In genomic region chr2:219273887-219274391, GRCh38 we compare ENCODE assay signal across 14 cellular contexts. TPM values are rescaled to one million over a fixed set of nuclear protein-coding genes. Genes with fewer than 3 reads are reported as not detected.
DNase-seq lines count a peak whose midpoint lies in the region; ATAC-seq and TF ChIP-seq lines count a peak whose summit lies in the region.
"Had no signal": no experiment of that assay in that cellular context is flagged by ENCODE, and none has a peak within 500 bp of the region (broad histone marks: within the 10 kb centered on the region; RNA-seq: fewer than 3 reads in every experiment).

No MANE protein-coding gene starts in this region.

- no peak for TF ChIP-seq POLR2A in esophagus muscularis mucosa (IDR thresholded peaks at IDR 0.05; ENCODE audit: low read depth)
- no peak for TF ChIP-seq POLR2A in prostate gland (IDR thresholded peaks at IDR 0.05)

- H3K9ac ChIP-seq in OCI-LY1 (ENCODE audit: low read length), result peak overlapping the region; percentile 1; the same call in 1 of the 2 replicates

- TF ChIP-seq EP300 in esophagus muscularis mucosa (IDR thresholded peaks at IDR 0.05), result no peak

- peaks cover 29% of the 10 kb centered on the region for H3K27me3 Mint-ChIP-seq in nephron progenitor cell (ENCODE audit: low read depth, poor library complexity)

- DNase-seq in Daoy (ENCODE audit: low read depth), result peak; percentile 95
- DNase-seq in esophagus muscularis mucosa (ENCODE audit: extremely low spot score), result no peak
- peak; percentile 36 for DNase-seq in prostate gland (ENCODE audit: low spot score)
- DNase-seq in nephron progenitor cell, result no peak
- no peak for DNase-seq in 8988T
- DNase-seq in stimulated activated naive CD8-positive, alpha-beta T cell treated with anti-CD3 and anti-CD28 coated beads, Interleukin-15, Interleukin-2, amounts not matched to agents 100 U/mL and 50 U/mL, for 24 hours, result no peak
- DNase-seq: activated effector memory CD4-positive, alpha-beta T cell treated with anti-CD3 and anti-CD28 coated beads, Interleukin-2, amount 50 U/mL, for 16 hours; dorsolateral prefrontal cortex; ovary had no signal

- peaks cover 18% of the 10 kb centered on the region for H3K79me2 ChIP-seq in OCI-LY1 (ENCODE audit: insufficient read depth, low read length)

- H3K4me1 ChIP-seq in OCI-LY1 (ENCODE audit: insufficient read depth, low read length, severe bottlenecking), result peaks cover 44% of the 10 kb centered on the region
- peaks cover 22 to 29% (median 27%) of the 10 kb centered on the region in 4 donors for H3K4me1 ChIP-seq in esophagus muscularis mucosa
- peaks cover 6% of the 10 kb centered on the region for H3K4me1 ChIP-seq in prostate gland (replicated peaks)

- H3K36me3 ChIP-seq in OCI-LY1 (ENCODE audit: insufficient read depth, low read length) (no peaks in the 10 kb centered on the region), esophagus muscularis mucosa (no peaks in the 10 kb centered on the region), prostate gland (no peaks in the 10 kb centered on the region)
- H3K36me3 ChIP-seq: ovary had no signal

- H3K27ac Mint-ChIP-seq in nephron progenitor cell, result no peak overlapping the region

- no peak for ATAC-seq in activated CD4-positive, CD25-positive, alpha-beta regulatory T cell treated with anti-CD3 and anti-CD28 coated beads, Interleukin-2, amount 50 U/mL, for 24 hours
- no peak for ATAC-seq in stimulated activated naive CD8-positive, alpha-beta T cell treated with anti-CD3 and anti-CD28 coated beads, Interleukin-15, Interleukin-2, amounts not matched to agents 100 U/mL and 50 U/mL, for 24 hours

- H3K4me1 Mint-ChIP-seq in nephron progenitor cell, result peaks cover 27% of the 10 kb centered on the region

- no peaks in the 10 kb centered on the region for H3F3A ChIP-seq in OCI-LY1 (ENCODE audit: insufficient read depth, low read length)

- H3K27ac ChIP-seq in OCI-LY1 (ENCODE audit: low read depth, low read length, poor library complexity, severe bottlenecking), result peak overlapping the region; percentile 5
- H3K27ac ChIP-seq in esophagus muscularis mucosa (replicated peaks in 1 of 4), result peak overlapping the region; percentile 79 to 88 (median 83)
- peak overlapping the region; percentile 7 to 11 for H3K27ac ChIP-seq in prostate gland
- H3K27ac ChIP-seq: ovary, VCaP had no signal

- WGBS in esophagus muscularis mucosa, result 86% methylated on average over 5 of the region's 7 CpGs
- 43% methylated on average over 7 of the region's 7 CpGs for WGBS in prostate gland

- H3K9me3 ChIP-seq in OCI-LY1 (ENCODE audit: low read length) (no peaks in the 10 kb centered on the region), esophagus muscularis mucosa (no peaks in the 10 kb centered on the region), prostate gland (no peaks in the 10 kb centered on the region)
- H3K9me3 ChIP-seq: ovary had no signal

- TF ChIP-seq CTCF in OCI-LY1 (IDR thresholded peaks at IDR 0.05; ENCODE audit: low read length) (no peak), esophagus muscularis mucosa (IDR thresholded peaks at IDR 0.05) (no peak), prostate gland (IDR thresholded peaks at IDR 0.05) (no peak), nephron progenitor cell (IDR thresholded peaks at IDR 0.05) (no peak)

- intact Hi-C loops in esophagus muscularis mucosa (cut with DNase I), result no loop called here
- intact Hi-C loops in prostate gland (cut with DNase I), result no loop called here

- H3K27me3 ChIP-seq in OCI-LY1 (ENCODE audit: insufficient read depth, low read length) (no peaks in the 10 kb centered on the region), esophagus muscularis mucosa (no peaks in the 10 kb centered on the region), prostate gland (replicated peaks; ENCODE audit: insufficient read depth) (no peaks in the 10 kb centered on the region)
- H3K27me3 ChIP-seq: dorsolateral prefrontal cortex, ovary had no signal

- no peak overlapping the region for H2AFZ ChIP-seq in OCI-LY1 (ENCODE audit: low read length)

- no peak overlapping the region for H3K4me3 Mint-ChIP-seq in nephron progenitor cell
- H3K4me3 Mint-ChIP-seq: CD14-positive monocyte had no signal

- H3K9me3 Mint-ChIP-seq in nephron progenitor cell, result no peaks in the 10 kb centered on the region
- H3K9me3 Mint-ChIP-seq: CD14-positive monocyte had no signal

- peak overlapping the region; percentile 79 for H3K4me3 ChIP-seq in OCI-LY1 (ENCODE audit: low read depth, low read length, poor library complexity, severe bottlenecking)
- no peak overlapping the region for H3K4me3 ChIP-seq in esophagus muscularis mucosa
- H3K4me3 ChIP-seq in prostate gland, result no peak overlapping the region
- H3K4me3 ChIP-seq: dorsolateral prefrontal cortex, ovary had no signal

- no peaks in the 10 kb centered on the region for H4K20me1 ChIP-seq in OCI-LY1 (ENCODE audit: insufficient read depth, low read length)

- H3K9me2 ChIP-seq in OCI-LY1 (ENCODE audit: low read depth, low read length), result no peaks in the 10 kb centered on the region

- no peaks in the 10 kb centered on the region for H3K36me3 Mint-ChIP-seq in nephron progenitor cell (ENCODE audit: low read depth)
- H3K36me3 Mint-ChIP-seq: CD14-positive monocyte had no signal

- peak overlapping the region; percentile 95; the same call in 1 of the 2 replicates for H3K4me2 ChIP-seq in OCI-LY1 (ENCODE audit: low read length)

RNA-seq across cellular contexts. Expression of gene DNAJB2, which starts 5.2 kb away (rescaled TPM):
- 19.9 and 20.2 TPM in 2 replicates for total RNA-seq in Daoy (2014; rRNA removed; shearing (Covaris generic))
- total RNA-seq in esophagus muscularis mucosa (10 to 100 TPM; 33.3 to 84.8 (median 50.7) TPM), prostate gland (100 to 1,000 TPM; 155 to 163 TPM)

RNA-seq across cellular contexts. Expression of gene TUBA4A, which starts 20.2 kb away (rescaled TPM):
- total RNA-seq in Daoy (2014; rRNA removed; shearing (Covaris generic)), result 65.0 and 79.9 TPM in 2 replicates
- 100 to 1,000 TPM in 1 of 4 donors, 10 to 100 TPM in 3; 44.2 to 132 (median 74.4) TPM for total RNA-seq in esophagus muscularis mucosa
- total RNA-seq in prostate gland, result 10 to 100 TPM; 43.5 to 51.2 TPM

RNA-seq across cellular contexts. Expression of gene TUBA4B, which starts 20.9 kb away (rescaled TPM):
- not detected in 2 replicates for total RNA-seq in Daoy (2014; rRNA removed; shearing (Covaris generic))
- total RNA-seq in esophagus muscularis mucosa (not detected), prostate gland (not detected)
- total RNA-seq: LHCN-M2 had no signal

RNA-seq across cellular contexts. Expression of gene STK16, which starts 28.7 kb away (rescaled TPM):
- total RNA-seq in Daoy (2014; rRNA removed; shearing (Covaris generic)), result 5.4 and 8.9 TPM in 2 replicates
- total RNA-seq in esophagus muscularis mucosa (10 to 100 TPM; 12.8 to 21.6 (median 16.7) TPM), prostate gland (10 to 100 TPM; 20.5 to 26.1 TPM)

RNA-seq across cellular contexts. Expression of gene GLB1L, which starts 28.7 kb away (rescaled TPM):
- 2.7 and 3.2 TPM in 2 replicates for total RNA-seq in Daoy (2014; rRNA removed; shearing (Covaris generic))
- total RNA-seq in esophagus muscularis mucosa (1 to 10 TPM; 3.3 to 6.4 (median 5.6) TPM), prostate gland (10 to 100 TPM; 23.1 to 25.0 TPM)

Comparison
In these comparisons a context has a peak if more than half of its experiments do, and no peak if none do; other contexts are left out.
1. DNase-seq: peak in Daoy (single experiment) and prostate gland (single experiment); none in esophagus muscularis mucosa (single experiment), nephron progenitor cell (single experiment), 8988T (single experiment) and stimulated activated naive CD8-positive, alpha-beta T cell treated with anti-CD3 and anti-CD28 coated beads, Interleukin-15, Interleukin-2, amounts not matched to agents 100 U/mL and 50 U/mL, for 24 hours (single experiment).
2. H3K27ac ChIP-seq: peak in every context shown above with its lines; median percentile 83 in esophagus muscularis mucosa; 9 in prostate gland; 5 in OCI-LY1.